ENCODE assay signal across 26 cellular contexts in genomic region chr12:41096797-41097196, GRCh38.
"Had no signal": no experiment of that assay in that cellular context is flagged by ENCODE, and none has a peak within 500 bp of the region (broad histone marks: within the 10 kb centered on the region; RNA-seq: fewer than 3 reads in every experiment).

No MANE protein-coding gene starts in this region.

- H3K27me3 ChIP-seq: neural progenitor cell, ovary, right lobe of liver, spleen, stomach, thyroid gland, tibial nerve, upper lobe of left lung, vagina had no signal

- FAIRE-seq: urothelium cell line had no signal

- H3K36me3 ChIP-seq: neural progenitor cell, ovary, right lobe of liver, spleen, stomach, thoracic aorta, thyroid gland, tibial nerve, upper lobe of left lung, vagina had no signal

- DNase-seq: natural killer cell; occipital lobe; ovary; posterior cingulate gyrus; psoas muscle; right cardiac atrium; right lobe of liver; spleen; stimulated activated CD4-positive, alpha-beta T cell treated with anti-CD3 and anti-CD28 coated beads, Interleukin-12 subunit alpha, Interleukin-12 subunit beta, amount 100 ng/mL, for 4 hours; stimulated activated CD4-positive, alpha-beta T cell treated with anti-CD3 and anti-CD28 coated beads, Interleukin-1b, Interleukin-23, amount 100 ng/mL, for 48 hours; stimulated activated CD4-positive, alpha-beta T cell treated with anti-CD3 and anti-CD28 coated beads, Interleukin-4, amount 100 ng/mL, for 1 hour; stimulated activated naive B cell treated with anti-CD40 and anti-IgM and Interleukin-4, amounts not matched to agents 10 μg/mL and 1 μg/mL and 100 μg/mL, for 72 hours; stimulated activated naive CD4-positive, alpha-beta T cell treated with Interleukin-2 at 50 U/mL for 16 hours; stomach; thyroid gland; trophoblast cell; upper lobe of left lung had no signal

- H3K9me3 ChIP-seq: ovary, psoas muscle, right lobe of liver, stomach, thoracic aorta, thyroid gland, tibial nerve, upper lobe of left lung, vagina had no signal

- H3K27ac ChIP-seq: neural progenitor cell, ovary, parathyroid adenoma, psoas muscle, right lobe of liver, skin epidermis, spleen, stomach, thoracic aorta, thyroid gland, upper lobe of left lung, vagina had no signal

- H3K4me1 ChIP-seq: neural progenitor cell, parathyroid adenoma, psoas muscle, right lobe of liver, spleen, thyroid gland, upper lobe of left lung, vagina had no signal

- ATAC-seq: natural killer cell; psoas muscle; right cardiac atrium; right lobe of liver; stimulated activated effector memory CD8-positive, alpha-beta T cell treated with anti-CD3 and anti-CD28 coated beads, Interleukin-12 subunit alpha, Interleukin-12 subunit beta, amount 100 ng/mL, for 72 hours; stimulated activated naive B cell treated with anti-CD40 and anti-IgM and Interleukin-4, amounts not matched to agents 10 μg/mL and 1 μg/mL and 100 μg/mL, for 72 hours had no signal

- H3K4me2 ChIP-seq: neural progenitor cell, smooth muscle cell had no signal

- H3K4me3 ChIP-seq: neural progenitor cell, ovary, psoas muscle, right lobe of liver, skin epidermis, smooth muscle cell, spleen, stomach, thoracic aorta, thyroid gland, tibial nerve, upper lobe of left lung, vagina had no signal
